8 cellular contexts compared by ENCODE assay signal in genomic region chr1:154557939-154558609, GRCh38. TPM values are rescaled to one million over a fixed set of nuclear protein-coding genes. Genes with fewer than 3 reads are reported as not detected.
DNase-seq lines count a peak whose midpoint lies in the region; ATAC-seq, FAIRE-seq and TF ChIP-seq lines count a peak whose summit lies in the region.

No MANE protein-coding gene starts in this region.

- peak overlapping the region; percentile 81 for H3K9ac ChIP-seq in HUES6 (ENCODE audit: low read length)

- TF ChIP-seq CTCF in 22Rv1 (IDR thresholded peaks at IDR 0.05): no peak
- TF ChIP-seq CTCF in esophagus squamous epithelium (IDR thresholded peaks at IDR 0.05): no peak
- TF ChIP-seq CTCF in nephron (IDR thresholded peaks at IDR 0.05; ENCODE audit: unreplicated experiment in 3 of 3): no peak
- TF ChIP-seq CTCF in D721Med (IDR thresholded peaks at IDR 0.05; ENCODE audit: insufficient read depth, missing control alignments): no peak

- no peaks in the 10 kb centered on the region for H3K9me3 Mint-ChIP-seq in nephron

- TF ChIP-seq POLR2A in esophagus squamous epithelium (IDR thresholded peaks at IDR 0.05): no peak

- H3K36me3 ChIP-seq in HUES6 (ENCODE audit: control insufficient read depth, insufficient read depth, low read length) (peaks cover 31% of the 10 kb centered on the region), esophagus squamous epithelium (peaks cover 18 to 34% (median 27%) of the 10 kb centered on the region in 3 donors)

- DNase-seq in activated T-cell treated with anti-CD3 and anti-CD28 coated beads for 4 hours (peak; percentile 17), esophagus squamous epithelium (lab: John Stamatoyannopoulos, UW) (no peak), D721Med (ENCODE audit: insufficient read length, low spot score) (no peak)

- peak overlapping the region; percentile 69 to 97 (median 90) for H3K27ac Mint-ChIP-seq in nephron

- H3K27me3 ChIP-seq in HUES6 (ENCODE audit: control insufficient read depth, insufficient read depth, low read length) (no peaks in the 10 kb centered on the region), esophagus squamous epithelium (no peaks in the 10 kb centered on the region)

- H3K4me3 ChIP-seq in HUES6 (ENCODE audit: low read depth, low read length): peak overlapping the region; percentile 76
- H3K4me3 ChIP-seq in esophagus squamous epithelium: peak overlapping the region; percentile 73 to 99 (median 96)

- no peaks in the 10 kb centered on the region for H3K9me3 ChIP-seq in HUES6 (ENCODE audit: control insufficient read depth, insufficient read depth, low read depth, low read length)
- H3K9me3 ChIP-seq in esophagus squamous epithelium: no peaks in the 10 kb centered on the region

- 0 to 1% methylated on average over 8 to 13 of the region's 50 CpGs for WGBS in esophagus squamous epithelium, 2 donors

- H3K4me3 Mint-ChIP-seq in nephron: peak overlapping the region; percentile 91 to 94 (median 94)

- H3K27ac ChIP-seq in 22Rv1 (peak overlapping the region; percentile 98), HUES6 (ENCODE audit: low read depth, low read length) (no peak overlapping the region), esophagus squamous epithelium (peak overlapping the region; percentile 93 to 97 (median 96))

- peaks cover 36% of the 10 kb centered on the region for H3K4me1 Mint-ChIP-seq in nephron

- peaks cover 19% of the 10 kb centered on the region for H3K4me1 ChIP-seq in HUES6 (ENCODE audit: control insufficient read depth, insufficient read depth, low read length)
- peaks cover 15 to 55% (median 35%) of the 10 kb centered on the region in 3 donors for H3K4me1 ChIP-seq in esophagus squamous epithelium

- ATAC-seq in GM19328 (IDR thresholded peaks at IDR 0.05; ENCODE audit: unreplicated experiment) (peak; percentile 10), GM21737 (IDR thresholded peaks at IDR 0.05; ENCODE audit: unreplicated experiment) (no peak)

- H3K27me3 Mint-ChIP-seq in nephron (ENCODE audit: low read depth): no peaks in the 10 kb centered on the region

- intact Hi-C loops in esophagus squamous epithelium (cut with DNase I): no loop called here

- peaks cover 29% of the 10 kb centered on the region for H3K36me3 Mint-ChIP-seq in nephron (ENCODE audit: low read depth)

- no peak for FAIRE-seq in D721Med (lab: Jason Lieb, UNC)

RNA-seq across cellular contexts. Expression of gene UBE2Q1, which starts 0.4 kb away (rescaled TPM):
- 10 to 100 TPM; 17.8 to 27.9 (median 24.3) TPM for total RNA-seq in esophagus squamous epithelium

RNA-seq across cellular contexts. Expression of gene CHRNB2, which starts 9.5 kb away (rescaled TPM):
- total RNA-seq in esophagus squamous epithelium: under 1 TPM; 0.11 to 0.38 (median 0.16) TPM

RNA-seq across cellular contexts. Expression of gene ADAR, which starts 49.9 kb away (rescaled TPM):
- 10 to 100 TPM; 45.2 to 68.5 (median 59.2) TPM for total RNA-seq in esophagus squamous epithelium

RNA-seq across cellular contexts. Expression of gene SHE, which starts 55.9 kb away (rescaled TPM):
- 10 to 100 TPM in 1 of 4 donors, 1 to 10 TPM in 1, under 1 TPM in 2; 0.19 to 13.4 (median 4.1) TPM for total RNA-seq in esophagus squamous epithelium

RNA-seq across cellular contexts. Expression of gene TDRD10, which starts 56.1 kb away (rescaled TPM):
- total RNA-seq in esophagus squamous epithelium: 1 to 10 TPM in 1 of 4 donors, under 1 TPM in 1, not detected in 2; 0.26 to 2.7 TPM
